Comparison of ENCODE assay signal across 23 cellular contexts in genomic region chr22:45418770-45419138, GRCh38. TPM values are rescaled to one million over a fixed set of nuclear protein-coding genes. Genes with fewer than 3 reads are reported as not detected.
DNase-seq lines count a peak whose midpoint lies in the region; ATAC-seq and TF ChIP-seq lines count a peak whose summit lies in the region.
"Had no signal": no experiment of that assay in that cellular context is flagged by ENCODE, and none has a peak within 500 bp of the region (broad histone marks: within the 10 kb centered on the region; RNA-seq: fewer than 3 reads in every experiment).

No MANE protein-coding gene starts in this region.

- H4K91ac ChIP-seq in trophoblast cell (ENCODE audit: low read depth, low read length) = no peak overlapping the region

- H3K14ac ChIP-seq in trophoblast cell (ENCODE audit: low read length) = no peak overlapping the region

- no peak overlapping the region for H4K8ac ChIP-seq in trophoblast cell (ENCODE audit: low read depth, low read length)

- peaks cover under 1% of the 10 kb centered on the region for H3K79me1 ChIP-seq in trophoblast cell (ENCODE audit: low read length)

- no peaks in the 10 kb centered on the region for H3K9me3 ChIP-seq in trophoblast cell (ENCODE audit: insufficient read depth, low read depth, low read length)
- no peaks in the 10 kb centered on the region for H3K9me3 ChIP-seq in upper lobe of right lung

- H3K4me2 ChIP-seq in trophoblast cell (ENCODE audit: low read length) = no peak overlapping the region

- H3K27me3 ChIP-seq in trophoblast cell (ENCODE audit: insufficient read depth, low read length) = no peaks in the 10 kb centered on the region
- no peaks in the 10 kb centered on the region for H3K27me3 ChIP-seq in upper lobe of right lung

- no peak overlapping the region for H3K9ac ChIP-seq in trophoblast cell (ENCODE audit: low read length)
- H3K9ac ChIP-seq: GM23248 had no signal

- H3K79me2 ChIP-seq in trophoblast cell (ENCODE audit: control insufficient read depth, insufficient read depth, low read length, poor library complexity) = no peaks in the 10 kb centered on the region

- H3K18ac ChIP-seq in trophoblast cell (ENCODE audit: low read length) = no peak overlapping the region

- H3K27me3 Mint-ChIP-seq in glutamatergic neuron (ENCODE audit: unreplicated experiment) = peaks cover 7% of the 10 kb centered on the region
- H3K27me3 Mint-ChIP-seq: CD4-positive, alpha-beta memory T cell had no signal

- H3K4me3 Mint-ChIP-seq in glutamatergic neuron (ENCODE audit: unreplicated experiment) = peak overlapping the region; percentile 58
- H3K4me3 Mint-ChIP-seq: CD4-positive, alpha-beta memory T cell had no signal

- no peak overlapping the region for H2AK5ac ChIP-seq in trophoblast cell (ENCODE audit: low read length)

- no peak overlapping the region for H2BK12ac ChIP-seq in trophoblast cell (ENCODE audit: low read length)

- H2BK5ac ChIP-seq in trophoblast cell (ENCODE audit: low read depth, low read length, poor library complexity) = peak overlapping the region; percentile 22

- peaks cover 10% of the 10 kb centered on the region for H3K36me3 Mint-ChIP-seq in glutamatergic neuron (ENCODE audit: unreplicated experiment)
- H3K36me3 Mint-ChIP-seq: CD4-positive, alpha-beta memory T cell had no signal

- H3K23ac ChIP-seq in trophoblast cell (ENCODE audit: low read length) = no peak overlapping the region

- no peak overlapping the region for H2AFZ ChIP-seq in trophoblast cell (ENCODE audit: insufficient read depth, low read length, poor library complexity)
- H2AFZ ChIP-seq: GM23248 had no signal

- no peak for TF ChIP-seq CTCF in coronary artery (IDR thresholded peaks at IDR 0.05)
- TF ChIP-seq CTCF in glutamatergic neuron (IDR thresholded peaks at IDR 0.05; ENCODE audit: partially characterized antibody, unreplicated experiment) = no peak
- TF ChIP-seq CTCF in upper lobe of right lung (IDR thresholded peaks at IDR 0.05) = no peak

- no peak for ATAC-seq in upper lobe of right lung

- H3K4ac ChIP-seq in trophoblast cell (ENCODE audit: low read depth, low read length) = no peak overlapping the region

- no peaks in the 10 kb centered on the region for H3K4me1 Mint-ChIP-seq in glutamatergic neuron (ENCODE audit: low read depth, unreplicated experiment)

- DNase-seq in coronary artery (ENCODE audit: low spot score) (peak; percentile 21), glutamatergic neuron (no peak), trophoblast cell (no peak), upper lobe of right lung (peak; percentile 3), RPMI8226 (no peak), 8988T (no peak), cerebellum (ENCODE audit: low spot score) (no peak)
- DNase-seq: C1 segment of cervical spinal cord; Calu3; CD4-positive, alpha-beta memory T cell; COR-L47; DMS53; DMS79 treated with DMSO at 0.1 percent for 48 hours; GF-D8; GM23248; H7; HCEC 1CT had no signal

- WGBS in trophoblast cell (ENCODE audit: extremely low coverage, insufficient coverage, insufficient read length) = no CpG with 5 or more reads among the region's 6 CpGs

- H3K27ac ChIP-seq in coronary artery (no peak overlapping the region), trophoblast cell (ENCODE audit: low read depth, low read length) (no peak overlapping the region), upper lobe of right lung (no peak overlapping the region)
- H3K27ac ChIP-seq: GM23248 had no signal

- peaks cover 0 to 2% of the 10 kb centered on the region in 2 experiments for H3K36me3 ChIP-seq in trophoblast cell (ENCODE audit: control insufficient read depth in 1 of 2, insufficient read depth in 2 of 2, low read length in 2 of 2)
- H3K36me3 ChIP-seq in upper lobe of right lung = no peaks in the 10 kb centered on the region

- H3K4me3 ChIP-seq in coronary artery (no peak overlapping the region), trophoblast cell (ENCODE audit: low read depth, low read length) (no peak overlapping the region), upper lobe of right lung (no peak overlapping the region)
- H3K4me3 ChIP-seq: GM23248 had no signal

- intact Hi-C loops in upper lobe of right lung (cut with DNase I) = no loop called here

- H2BK120ac ChIP-seq in trophoblast cell (ENCODE audit: insufficient read depth, low read length, poor library complexity) = no peak overlapping the region

- H3K27ac Mint-ChIP-seq in glutamatergic neuron (ENCODE audit: unreplicated experiment) = no peak overlapping the region

- peaks cover 5% of the 10 kb centered on the region for H3K9me3 Mint-ChIP-seq in glutamatergic neuron (ENCODE audit: unreplicated experiment)
- H3K9me3 Mint-ChIP-seq: CD4-positive, alpha-beta memory T cell had no signal

- H4K12ac ChIP-seq in trophoblast cell (ENCODE audit: low read depth, low read length) = no peak overlapping the region

- peaks cover 3 to 9% of the 10 kb centered on the region in 2 experiments for H3K4me1 ChIP-seq in trophoblast cell (ENCODE audit: control insufficient read depth in 1 of 2, insufficient read depth in 2 of 2, low read length in 2 of 2)
- peaks cover 4% of the 10 kb centered on the region for H3K4me1 ChIP-seq in upper lobe of right lung

RNA-seq across cellular contexts. Expression of gene RIBC2, which starts 5.3 kb away (rescaled TPM):
- total RNA-seq in glutamatergic neuron (ENCODE audit: unreplicated experiment) (0.71 TPM), upper lobe of right lung (not detected), cerebellum (1.9 TPM)
- polyA plus RNA-seq in trophoblast cell (2013) = 0.93 and 1.2 TPM in 2 replicates
- total RNA-seq: A172; CD4-positive, alpha-beta memory T cell had no signal

RNA-seq across cellular contexts. Expression of gene SMC1B, which starts 5.4 kb away (rescaled TPM):
- total RNA-seq in glutamatergic neuron (ENCODE audit: unreplicated experiment) = not detected
- polyA plus RNA-seq in trophoblast cell (2013) = 0.05 and 0.07 TPM in 2 replicates
- not detected for total RNA-seq in upper lobe of right lung
- total RNA-seq in cerebellum = not detected
- total RNA-seq: A172, A673, Calu3, Daoy, G401, GM23248, H1, H7 had no signal
- polyA plus RNA-seq: BJ; CD4-positive, alpha-beta memory T cell had no signal

Comparison
In these comparisons a context has a peak if more than half of its experiments do, and no peak if none do; other contexts are left out.
1. DNase-seq: peak in coronary artery (single experiment) and upper lobe of right lung (single experiment); none in glutamatergic neuron (single experiment), trophoblast cell (0 of 2), RPMI8226 (single experiment), 8988T (single experiment) and cerebellum (single experiment).